1 cellular context compared by ENCODE assay signal in the genomic region with DNA sequence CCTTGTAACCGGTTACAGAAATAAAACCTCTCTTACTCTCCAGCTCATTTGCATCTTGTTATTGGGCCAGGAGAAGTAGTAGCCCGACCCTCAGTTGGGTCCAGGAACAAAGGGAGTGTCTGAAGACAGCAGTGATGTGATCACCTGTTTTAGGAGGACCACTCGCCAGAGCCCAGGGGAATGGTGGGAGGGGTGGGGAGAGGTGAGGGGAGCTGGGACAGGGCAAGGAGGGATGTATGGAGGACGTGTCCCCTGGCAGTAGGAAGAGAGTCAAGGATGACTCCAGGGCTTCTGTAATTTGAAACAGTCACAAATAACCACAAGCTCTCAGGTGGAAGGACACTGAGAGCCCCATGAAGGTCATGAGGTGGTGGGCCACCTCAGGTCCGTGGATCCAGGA.
TF ChIP-seq lines count a peak whose summit lies in the region.

No MANE protein-coding gene starts in this region.

TF ChIP-seq in GM23338, 12 proteins besides CTCF, POLR2A, EP300 and RAD21:
- TF ChIP-seq, protein P1, sequence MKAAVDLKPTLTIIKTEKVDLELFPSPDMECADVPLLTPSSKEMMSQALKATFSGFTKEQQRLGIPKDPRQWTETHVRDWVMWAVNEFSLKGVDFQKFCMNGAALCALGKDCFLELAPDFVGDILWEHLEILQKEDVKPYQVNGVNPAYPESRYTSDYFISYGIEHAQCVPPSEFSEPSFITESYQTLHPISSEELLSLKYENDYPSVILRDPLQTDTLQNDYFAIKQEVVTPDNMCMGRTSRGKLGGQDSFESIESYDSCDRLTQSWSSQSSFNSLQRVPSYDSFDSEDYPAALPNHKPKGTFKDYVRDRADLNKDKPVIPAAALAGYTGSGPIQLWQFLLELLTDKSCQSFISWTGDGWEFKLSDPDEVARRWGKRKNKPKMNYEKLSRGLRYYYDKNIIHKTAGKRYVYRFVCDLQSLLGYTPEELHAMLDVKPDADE (IDR thresholded peaks at IDR 0.05) = no peak
- TF ChIP-seq ZNF114 (CRISPR knock-in tag; IDR thresholded peaks at IDR 0.05) (no peak), NANOG (IDR thresholded peaks at IDR 0.05; ENCODE audit: borderline replicate concordance) (no peak), EZH2phosphoT487 (IDR thresholded peaks at IDR 0.05; ENCODE audit: unreplicated experiment) (no peak), ZNF331 (CRISPR knock-in tag; IDR thresholded peaks at IDR 0.05; ENCODE audit: low read depth) (no peak)
